In the genomic region with DNA sequence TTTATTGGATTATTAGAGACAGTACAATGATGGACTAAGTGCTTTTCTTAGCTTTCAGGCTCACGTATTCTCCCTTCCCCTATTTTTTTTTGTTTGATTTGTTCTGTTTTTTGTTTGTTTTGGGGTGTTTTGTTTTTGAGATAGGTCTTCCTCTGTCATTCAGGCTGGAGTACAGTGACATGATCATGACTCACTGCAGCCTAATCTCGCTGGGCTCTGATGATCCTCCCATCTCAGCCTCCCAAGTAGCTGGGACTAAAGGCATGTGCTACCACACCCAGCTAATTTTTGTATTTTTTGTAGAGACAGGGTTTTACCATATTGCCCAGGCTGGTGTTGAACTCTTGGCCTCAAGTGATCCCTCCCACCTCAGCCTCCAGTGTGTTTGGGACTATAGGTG, we compare ENCODE assay signal across 19 cellular contexts.
DNase-seq lines count a peak whose midpoint lies in the region; ATAC-seq and TF ChIP-seq lines count a peak whose summit lies in the region.
"Had no signal": no experiment of that assay in that cellular context is flagged by ENCODE, and none has a peak within 500 bp of the region (broad histone marks: within the 10 kb centered on the region; RNA-seq: fewer than 3 reads in every experiment).

No MANE protein-coding gene starts in this region.

- peaks cover 11% of the 10 kb centered on the region for H3K4me1 ChIP-seq in PC-3 (ENCODE audit: insufficient read depth, low read length)
- H3K4me1 ChIP-seq: BE2C had no signal

- H3K36me3 ChIP-seq in PC-3 (ENCODE audit: low read depth, low read length) = no peaks in the 10 kb centered on the region
- H3K36me3 ChIP-seq: BE2C had no signal

- H3K36me3 Mint-ChIP-seq in MCF 10A (ENCODE audit: insufficient read depth, unreplicated experiment) = no peaks in the 10 kb centered on the region
- H3K36me3 Mint-ChIP-seq: CD4-positive, CD25-positive, alpha-beta regulatory T cell had no signal

- no peak for TF ChIP-seq CTCF in PC-3 (conservative IDR thresholded peaks at IDR 0.05; ENCODE audit: low read depth, low read length)
- TF ChIP-seq CTCF in epithelial cell of esophagus (IDR thresholded peaks at IDR 0.05; ENCODE audit: insufficient read depth, low read depth, low read length, missing control alignments) = no peak
- no peak for TF ChIP-seq CTCF in MCF 10A (IDR thresholded peaks at IDR 0.05; ENCODE audit: unreplicated experiment)

- no peak overlapping the region for H3K4me3 Mint-ChIP-seq in MCF 10A (ENCODE audit: unreplicated experiment)
- H3K4me3 Mint-ChIP-seq: CD4-positive, CD25-positive, alpha-beta regulatory T cell; CD8-positive, alpha-beta memory T cell had no signal

- no peak overlapping the region for H3K27ac ChIP-seq in PC-3 (ENCODE audit: low read length)
- H3K27ac ChIP-seq: HL-60 had no signal

- CTCF ChIA-PET in PC-3 (lab: Charles Lee) = no interaction called here
- CTCF ChIA-PET in MCF 10A (lab: Yijun Ruan, JAX) = interaction anchor here (0.6 kb wide), 1 partner anchor 64 kb away, joined by 4 read pairs; no protein-coding TSS in a partner anchor

- 0 out of 2 replicates have a peak overlapping the region, but pooled peaks have one; percentile 12 for H3K4me2 ChIP-seq in PC-3 (ENCODE audit: low read length)

- H3K4me1 Mint-ChIP-seq in MCF 10A (ENCODE audit: insufficient read depth, unreplicated experiment) = no peaks in the 10 kb centered on the region
- H3K4me1 Mint-ChIP-seq: CD4-positive, CD25-positive, alpha-beta regulatory T cell; CD8-positive, alpha-beta memory T cell had no signal

- no peaks in the 10 kb centered on the region for H3F3A ChIP-seq in PC-3 (ENCODE audit: low read length, unreplicated experiment)

- no peaks in the 10 kb centered on the region for H3K9me3 ChIP-seq in PC-3 (ENCODE audit: low read length)
- H3K9me3 ChIP-seq: BE2C had no signal

- H3K27me3 ChIP-seq in PC-3 (ENCODE audit: low read length) = no peaks in the 10 kb centered on the region
- H3K27me3 ChIP-seq: BE2C had no signal

- H3K4me3 ChIP-seq in PC-3 (ENCODE audit: low read length) (no peak overlapping the region), epithelial cell of esophagus (ENCODE audit: low read length) (no peak overlapping the region)
- H3K4me3 ChIP-seq: K562 had no signal

- H3K79me2 ChIP-seq in PC-3 (ENCODE audit: low read length) = no peaks in the 10 kb centered on the region

- H3K27ac Mint-ChIP-seq in MCF 10A (ENCODE audit: low read depth, unreplicated experiment) = no peak overlapping the region
- H3K27ac Mint-ChIP-seq: CD8-positive, alpha-beta memory T cell had no signal

- no peaks in the 10 kb centered on the region for H4K20me1 ChIP-seq in PC-3 (ENCODE audit: low read length)

- peaks cover 5% of the 10 kb centered on the region for H3K9me3 Mint-ChIP-seq in MCF 10A (ENCODE audit: unreplicated experiment)

- H2AFZ ChIP-seq in PC-3 (ENCODE audit: low read length) = no peak overlapping the region

- DNase-seq in HCEC 1CT (peak; percentile 20), PC-3 (peak; percentile 68), epithelial cell of esophagus (ENCODE audit: low read depth) (peak; percentile 17), DMS 273 treated with DMSO at 0.1 percent for 48 hours (lab: John Stamatoyannopoulos, UW) (no peak), MCF 10A (ENCODE audit: unreplicated experiment) (no peak)
- DNase-seq: ACHN; BE2C; C1 segment of cervical spinal cord; CD4-positive, CD25-positive, alpha-beta regulatory T cell; CD8-positive, alpha-beta memory T cell; COR-L47; DMS79 treated with DMSO at 0.1 percent for 48 hours; GF-D8; GOT3; H7; IMR-90 had no signal

- no peak overlapping the region for H3K9ac ChIP-seq in PC-3 (ENCODE audit: low read length)

- intact Hi-C loops in PC-3 (cut with micrococcal nuclease) (no loop called here), MCF 10A (cut with micrococcal nuclease) (no loop called here)

- ATAC-seq in PC-3 (peak; percentile 46; the same call in 1 of the 2 replicates), GM19467 (IDR thresholded peaks at IDR 0.05; ENCODE audit: unreplicated experiment) (no peak)
- ATAC-seq: K562 had no signal

- POLR2A ChIA-PET in PC-3 (lab: Charles Lee; ENCODE audit: unreplicated experiment) = interaction anchor here (0.6 kb wide), 1 partner anchor 716 kb away, joined by 3 read pairs; no protein-coding TSS in a partner anchor
- POLR2A ChIA-PET in MCF 10A (lab: Yijun Ruan, JAX) = no interaction called here

- H3K27me3 Mint-ChIP-seq in MCF 10A (ENCODE audit: insufficient read depth, unreplicated experiment) = no peaks in the 10 kb centered on the region
- H3K27me3 Mint-ChIP-seq: CD4-positive, CD25-positive, alpha-beta regulatory T cell; CD8-positive, alpha-beta memory T cell had no signal

- BruUV-seq in PC-3 (replicated peaks; lab: Mats Ljungman, UMichigan) (no TSS peak), MCF 10A (replicated peaks; lab: Mats Ljungman, UMichigan) (no TSS peak)

- no peaks in the 10 kb centered on the region for H3K9me2 ChIP-seq in PC-3 (replicated peaks; ENCODE audit: low read length)

Comparison
In these comparisons a context has a peak if more than half of its experiments do, and no peak if none do; other contexts are left out.
1. DNase-seq: peak in HCEC 1CT (single experiment), PC-3 (single experiment) and epithelial cell of esophagus (single experiment); none in DMS 273 treated with DMSO at 0.1 percent for 48 hours (single experiment) and MCF 10A (single experiment).